ENCODE assay signal across 8 cellular contexts in the genomic region with DNA sequence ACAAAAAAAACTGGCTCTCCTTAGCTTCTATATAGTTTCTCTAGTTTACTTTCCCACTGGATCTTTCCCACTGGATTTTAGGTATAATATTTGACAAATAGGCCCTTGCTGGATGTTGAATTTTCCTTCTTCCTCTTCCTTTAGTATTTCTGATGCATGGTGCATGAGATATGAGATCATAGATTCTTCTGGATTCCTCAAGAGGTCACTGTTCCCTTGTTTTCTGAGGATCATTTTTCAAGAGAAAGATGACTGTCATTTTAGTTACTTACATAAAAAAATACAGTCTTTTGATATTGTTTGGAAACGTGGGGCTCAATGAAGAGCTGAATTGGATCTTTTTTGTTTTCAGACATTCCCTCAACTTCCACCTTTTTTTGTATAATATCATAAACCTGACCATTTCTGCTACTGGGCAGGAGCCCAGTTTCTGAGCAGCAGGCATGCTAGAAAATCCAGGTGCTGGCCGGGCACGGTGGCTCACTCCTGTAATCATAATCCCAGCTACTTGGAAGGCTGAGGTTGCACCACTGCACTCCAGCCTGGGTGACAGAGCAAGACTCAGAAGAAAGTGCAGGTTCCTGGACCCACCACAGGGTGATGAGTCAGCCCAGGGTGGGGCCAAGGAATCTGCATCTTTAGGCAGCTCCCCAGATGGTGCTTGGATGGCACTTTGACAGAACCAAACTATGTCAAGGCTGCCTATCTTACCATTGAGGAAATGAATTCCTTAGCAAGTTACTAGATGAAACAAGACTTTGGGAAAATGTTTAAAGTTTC.
DNase-seq lines count a peak whose midpoint lies in the region; TF ChIP-seq lines count a peak whose summit lies in the region.

No MANE protein-coding gene starts in this region.

- no peak overlapping the region for H3K4me3 ChIP-seq in HL-60 (replicated peaks; ENCODE audit: insufficient read depth, low read length)
- H3K4me3 ChIP-seq in suprapubic skin = no peak overlapping the region

- H3K27ac ChIP-seq in HL-60 (replicated peaks) (no peak overlapping the region), suprapubic skin (no peak overlapping the region)

- H3K4me1 ChIP-seq in suprapubic skin = peaks cover 6% of the 10 kb centered on the region

- H3K27me3 ChIP-seq in HL-60 (ENCODE audit: insufficient read depth, poor library complexity, severe bottlenecking) = no peaks in the 10 kb centered on the region
- no peaks in the 10 kb centered on the region for H3K27me3 ChIP-seq in suprapubic skin

- H3K36me3 ChIP-seq in suprapubic skin = peaks cover 10% of the 10 kb centered on the region

- TF ChIP-seq EP300 in suprapubic skin (IDR thresholded peaks at IDR 0.05) = no peak

- H3K9me3 ChIP-seq in suprapubic skin = no peaks in the 10 kb centered on the region

- DNase-seq in CD1c-positive myeloid dendritic cell (ENCODE audit: extremely low spot score) (peak; percentile 42), HL-60 (ENCODE audit: low read depth in 1 of 2, low spot score in 1 of 2) (no peak), RKO (ENCODE audit: low spot score) (peak; percentile 84), fibroblast of gingiva (ENCODE audit: low read depth) (peak; percentile 64), renal cortical epithelial cell (ENCODE audit: low read depth) (peak; percentile 55), HK-2 (ENCODE audit: unreplicated experiment) (no peak), GDM1 (lab: John Stamatoyannopoulos, UW) (no peak), suprapubic skin (ENCODE audit: low spot score in 2 of 2) (no peak)

- no peak for TF ChIP-seq POLR2A in suprapubic skin (IDR thresholded peaks at IDR 0.05)

- TF ChIP-seq CTCF in HL-60 (IDR thresholded peaks at IDR 0.05; ENCODE audit: insufficient read depth, low read length) = peak; percentile 2
- no peak for TF ChIP-seq CTCF in suprapubic skin (IDR thresholded peaks at IDR 0.05)

- WGBS in suprapubic skin = 42% methylated on average over 3 of the region's 3 CpGs

Comparison
In these comparisons a context has a peak if more than half of its experiments do, and no peak if none do; other contexts are left out.
1. DNase-seq: peak in CD1c-positive myeloid dendritic cell (single experiment), RKO (single experiment), fibroblast of gingiva (single experiment) and renal cortical epithelial cell (single experiment); none in HL-60 (0 of 2), HK-2 (single experiment), GDM1 (single experiment) and suprapubic skin (0 of 2).